8 cellular contexts compared by ENCODE assay signal in the genomic region with DNA sequence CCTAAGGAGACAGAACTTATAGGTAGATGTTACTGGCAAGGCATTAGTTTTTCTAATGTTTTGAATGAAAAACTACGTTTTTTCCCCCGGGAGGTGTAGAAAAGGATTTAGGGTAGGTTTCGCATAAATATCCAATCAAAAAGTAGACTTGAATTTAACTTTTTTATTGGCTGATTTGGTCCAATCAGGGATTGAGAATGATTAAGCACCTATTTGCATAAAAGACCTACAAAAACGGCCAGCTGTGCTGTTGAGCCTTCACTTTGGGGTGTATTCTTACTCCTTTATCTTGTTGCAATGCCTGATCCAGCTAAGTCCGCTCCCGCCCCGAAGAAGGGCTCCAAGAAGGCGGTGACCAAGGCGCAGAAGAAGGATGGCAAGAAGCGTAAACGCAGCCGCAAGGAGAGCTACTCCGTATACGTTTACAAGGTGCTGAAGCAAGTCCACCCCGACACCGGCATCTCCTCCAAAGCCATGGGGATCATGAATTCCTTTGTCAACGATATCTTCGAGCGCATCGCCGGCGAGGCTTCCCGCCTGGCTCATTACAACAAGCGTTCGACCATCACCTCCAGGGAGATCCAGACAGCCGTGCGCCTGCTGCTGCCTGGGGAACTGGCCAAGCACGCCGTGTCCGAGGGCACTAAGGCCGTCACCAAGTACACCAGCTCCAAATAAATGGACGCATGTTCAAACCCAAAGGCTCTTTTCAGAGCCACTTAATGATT.
DNase-seq lines count a peak whose midpoint lies in the region; ATAC-seq and TF ChIP-seq lines count a peak whose summit lies in the region.

No MANE protein-coding gene starts in this region.

- no peaks in the 10 kb centered on the region for H3K27me3 ChIP-seq in OCI-LY1 (ENCODE audit: insufficient read depth, low read length)
- H3K27me3 ChIP-seq in upper lobe of left lung, result peaks cover 0 to 8% (median 2%) of the 10 kb centered on the region in 4 donors

- peak overlapping the region; percentile 81 to 89 for H3K4me3 Mint-ChIP-seq in activated T-cell treated with anti-CD3 and anti-CD28 coated beads, Interleukin-2, amount 50 U/mL, for 72 hours
- H3K4me3 Mint-ChIP-seq in naive thymus-derived CD8-positive, alpha-beta T cell, result peak overlapping the region; percentile 93 to 99 (median 98)

- peak overlapping the region; percentile 98 for H3K27ac ChIP-seq in OCI-LY1 (ENCODE audit: low read depth, low read length, poor library complexity, severe bottlenecking)
- H3K27ac ChIP-seq in upper lobe of left lung, result peak overlapping the region; percentile 64 to 90 (median 80)

- no peaks in the 10 kb centered on the region for H3K79me2 ChIP-seq in OCI-LY1 (ENCODE audit: insufficient read depth, low read length)

- no peaks in the 10 kb centered on the region; the same call in 1 of the 2 replicates for H3K9me3 ChIP-seq in OCI-LY1 (ENCODE audit: low read length)
- no peaks in the 10 kb centered on the region for H3K9me3 ChIP-seq in upper lobe of left lung

- H3K4me3 ChIP-seq in AG10803 (ENCODE audit: low read length) (peak overlapping the region; percentile 78), OCI-LY1 (ENCODE audit: low read depth, low read length, poor library complexity, severe bottlenecking) (peak overlapping the region; percentile 9), upper lobe of left lung (peak overlapping the region; percentile 42 to 59 (median 49))

- POLR2A ChIA-PET in naive thymus-derived CD8-positive, alpha-beta T cell (lab: Charles Lee), result interaction anchor here (0.5 to 3.6 kb wide), 22 partner anchors 10 to 1621 kb away, joined by 3 to 66 read pairs (median 4); a partner anchor contains a TSS

- H3K4me2 ChIP-seq in OCI-LY1 (ENCODE audit: low read length), result no peak overlapping the region

- TF ChIP-seq EP300 in upper lobe of left lung (IDR thresholded peaks at IDR 0.05), result no peak

- WGBS in upper lobe of left lung, 2 donors, result 3 to 4% methylated on average over 20 to 32 of the region's 32 CpGs

- no peaks in the 10 kb centered on the region for H3F3A ChIP-seq in OCI-LY1 (ENCODE audit: insufficient read depth, low read length)

- TF ChIP-seq CTCF in AG10803 (conservative IDR thresholded peaks at IDR 0.05; ENCODE audit: low read length) (no peak), OCI-LY1 (IDR thresholded peaks at IDR 0.05; ENCODE audit: low read length) (no peak), upper lobe of left lung (IDR thresholded peaks at IDR 0.05) (no peak)

- H3K9me3 Mint-ChIP-seq in activated T-cell treated with anti-CD3 and anti-CD28 coated beads, Interleukin-2, amount 50 U/mL, for 72 hours, result no peaks in the 10 kb centered on the region
- no peaks in the 10 kb centered on the region for H3K9me3 Mint-ChIP-seq in naive thymus-derived CD8-positive, alpha-beta T cell

- H3K4me1 ChIP-seq in OCI-LY1 (ENCODE audit: insufficient read depth, low read length, severe bottlenecking) (peaks cover 43% of the 10 kb centered on the region), upper lobe of left lung (peaks cover 0 to 19% (median 6%) of the 10 kb centered on the region in 4 donors)

- peaks cover 6 to 9% of the 10 kb centered on the region in 2 donors for H3K36me3 Mint-ChIP-seq in activated T-cell treated with anti-CD3 and anti-CD28 coated beads, Interleukin-2, amount 50 U/mL, for 72 hours (ENCODE audit: insufficient read depth in 2 of 2)
- no peaks in the 10 kb centered on the region for H3K36me3 Mint-ChIP-seq in naive thymus-derived CD8-positive, alpha-beta T cell

- no peaks in the 10 kb centered on the region for H3K27me3 Mint-ChIP-seq in activated T-cell treated with anti-CD3 and anti-CD28 coated beads, Interleukin-2, amount 50 U/mL, for 72 hours (ENCODE audit: low read depth)
- no peaks in the 10 kb centered on the region for H3K27me3 Mint-ChIP-seq in naive thymus-derived CD8-positive, alpha-beta T cell

- H3K4me1 Mint-ChIP-seq in activated T-cell treated with anti-CD3 and anti-CD28 coated beads, Interleukin-2, amount 50 U/mL, for 72 hours (ENCODE audit: low read depth), result peaks cover 64% of the 10 kb centered on the region
- peaks cover 11 to 48% (median 42%) of the 10 kb centered on the region in 4 donors for H3K4me1 Mint-ChIP-seq in naive thymus-derived CD8-positive, alpha-beta T cell

- TF ChIP-seq POLR2A in GM19099 (IDR thresholded peaks at IDR 0.05; ENCODE audit: extremely low read depth, insufficient read length, low read depth) (peak; percentile 99), upper lobe of left lung (IDR thresholded peaks at IDR 0.05) (peak in 2 of 4 donors; percentile 66 to 86)

- no peaks in the 10 kb centered on the region for H3K9me2 ChIP-seq in OCI-LY1 (ENCODE audit: low read depth, low read length)

- peak; percentile 87 for DNase-seq in AG10803 (ENCODE audit: low read depth)
- peak; percentile 81 for DNase-seq in activated T-cell treated with anti-CD3 and anti-CD28 coated beads, Interleukin-2, amount 50 U/mL, for 72 hours
- peak; percentile 79 for DNase-seq in fibroblast of gingiva (ENCODE audit: low read depth)
- peak; percentile 15 to 77 (median 56) for DNase-seq in naive thymus-derived CD8-positive, alpha-beta T cell
- peak; percentile 71 to 79 for DNase-seq in upper lobe of left lung

- H2AFZ ChIP-seq in OCI-LY1 (ENCODE audit: low read length), result peak overlapping the region; percentile 75; the same call in 1 of the 2 replicates

- H4K20me1 ChIP-seq in OCI-LY1 (ENCODE audit: insufficient read depth, low read length), result no peaks in the 10 kb centered on the region

- H3K27ac Mint-ChIP-seq in activated T-cell treated with anti-CD3 and anti-CD28 coated beads, Interleukin-2, amount 50 U/mL, for 72 hours, result peak overlapping the region; percentile 99
- H3K27ac Mint-ChIP-seq in naive thymus-derived CD8-positive, alpha-beta T cell, result peak overlapping the region; percentile 90 to 96 (median 94)

- H3K36me3 ChIP-seq in OCI-LY1 (ENCODE audit: insufficient read depth, low read length) (no peaks in the 10 kb centered on the region; the same call in 1 of the 2 replicates), upper lobe of left lung (no peaks in the 10 kb centered on the region)

- no peak overlapping the region for H3K9ac ChIP-seq in OCI-LY1 (ENCODE audit: low read length)

- ATAC-seq in HG03460 (IDR thresholded peaks at IDR 0.05; ENCODE audit: unreplicated experiment) (peak; percentile 52), upper lobe of left lung (ENCODE audit: low FRiP score in 2 of 2) (peak in 1 of 2 donors; percentile 57)
- ATAC-seq in activated T-cell treated with anti-CD3 and anti-CD28 coated beads, Interleukin-2, amount 50 U/mL, for 72 hours (replicated peaks in 1 of 2), result peak; percentile 52 to 57
- ATAC-seq in naive thymus-derived CD8-positive, alpha-beta T cell, result peak; percentile 37 to 56

Comparison
In these comparisons a context has a peak if more than half of its experiments do, and no peak if none do; other contexts are left out.
1. H3K4me3 ChIP-seq: peak in every context shown above with its lines; median percentile 78 in AG10803; 49 in upper lobe of left lung; 9 in OCI-LY1.